ENCODE assay signal across 13 cellular contexts in the genomic region with DNA sequence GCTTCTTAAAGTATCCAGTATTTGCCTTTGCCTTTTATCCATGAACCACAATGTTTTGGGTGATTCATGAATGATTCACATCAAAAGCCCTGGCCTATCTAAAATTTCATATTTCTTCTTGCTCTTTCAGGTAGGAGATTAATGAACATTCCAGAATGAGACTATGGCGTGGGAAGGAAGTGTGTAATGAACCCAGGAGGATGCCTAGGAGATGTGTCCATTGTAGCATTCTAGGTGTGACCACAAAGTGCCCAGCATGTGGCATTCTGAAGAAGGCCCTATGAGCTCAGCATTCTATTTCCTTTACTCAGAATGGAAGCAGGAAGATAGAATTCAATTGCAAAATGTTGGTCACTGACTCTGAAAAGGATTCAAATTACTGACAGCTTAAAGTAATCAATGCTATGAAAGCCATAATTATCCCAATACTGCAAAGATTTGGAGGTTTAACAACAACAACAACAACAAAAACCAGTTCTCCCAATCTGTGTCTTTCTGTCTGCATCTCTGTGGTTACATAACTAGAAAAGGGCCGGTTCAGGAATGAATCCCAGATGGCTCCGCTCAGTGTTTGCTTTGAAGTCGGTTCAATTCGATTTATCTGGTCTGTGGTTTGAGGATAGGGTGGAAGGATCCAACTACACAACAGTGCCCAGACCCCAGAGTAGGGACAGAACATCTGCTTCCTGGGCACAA.
DNase-seq lines count a peak whose midpoint lies in the region; ATAC-seq and TF ChIP-seq lines count a peak whose summit lies in the region.
"Had no signal": no experiment of that assay in that cellular context is flagged by ENCODE, and none has a peak within 500 bp of the region (broad histone marks: within the 10 kb centered on the region; RNA-seq: fewer than 3 reads in every experiment).

No MANE protein-coding gene starts in this region.

- no peak for TF ChIP-seq CTCF in body of pancreas (IDR thresholded peaks at IDR 0.05)
- TF ChIP-seq CTCF in GM13976 (IDR thresholded peaks at IDR 0.05; ENCODE audit: borderline replicate concordance, control extremely low read depth, extremely low read depth, insufficient read depth, missing control alignments), result no peak
- TF ChIP-seq CTCF in right lobe of liver (IDR thresholded peaks at IDR 0.05), result no peak

- 56 to 70% methylated on average over 5 of the region's 5 CpGs for WGBS in body of pancreas, 2 donors
- WGBS in right lobe of liver (ENCODE audit: insufficient coverage, low coverage, low lambda C conversion rate, missing lambda C conversion rate), result 26% methylated on average over 5 of the region's 5 CpGs

- no peaks in the 10 kb centered on the region for H3K4me1 ChIP-seq in body of pancreas
- H3K4me1 ChIP-seq in right lobe of liver, result no peaks in the 10 kb centered on the region
- H3K4me1 ChIP-seq: ascending aorta, gastroesophageal sphincter, HAP-1 had no signal

- in situ Hi-C loops in GM13976 (cut with MboI; ENCODE audit: low sequenced_read_pairs, unreplicated experiment), result no loop called here

- H3K27me3 ChIP-seq in body of pancreas, result no peaks in the 10 kb centered on the region
- no peaks in the 10 kb centered on the region for H3K27me3 ChIP-seq in right lobe of liver
- H3K27me3 ChIP-seq: ascending aorta had no signal

- no peak for ATAC-seq in body of pancreas
- ATAC-seq in right lobe of liver, result no peak
- no peak for ATAC-seq in left colon
- ATAC-seq: gastroesophageal sphincter had no signal

- H3K36me3 ChIP-seq in body of pancreas (replicated peaks in 1 of 2; ENCODE audit: insufficient read depth in 1 of 2, low read depth in 2 of 2) (no peaks in the 10 kb centered on the region), right lobe of liver (no peaks in the 10 kb centered on the region)
- H3K36me3 ChIP-seq: ascending aorta, gastroesophageal sphincter, HAP-1 had no signal

- H3K4me3 ChIP-seq in body of pancreas (no peak overlapping the region), right lobe of liver (no peak overlapping the region)
- H3K4me3 ChIP-seq: ascending aorta, gastroesophageal sphincter, HAP-1 had no signal

- H3K9me3 ChIP-seq in body of pancreas (no peaks in the 10 kb centered on the region), right lobe of liver (no peaks in the 10 kb centered on the region)
- H3K9me3 ChIP-seq: ascending aorta, HAP-1 had no signal

- DNase-seq in ELR (ENCODE audit: low read depth) (peak; percentile 100), M059J (ENCODE audit: low read depth) (peak; percentile 98), astrocyte of the hippocampus (ENCODE audit: low read depth, low spot score) (peak; percentile 88), kidney tubule cell (ENCODE audit: low spot score) (peak; percentile 100), body of pancreas (no peak), GM13976 (ENCODE audit: low spot score) (no peak), right lobe of liver (no peak), left colon (no peak)
- DNase-seq: DND-41, NCI-H1694 treated with DMSO at 0.1 percent for 48 hours had no signal

- TF ChIP-seq POLR2A in body of pancreas (IDR thresholded peaks at IDR 0.05) (no peak), right lobe of liver (IDR thresholded peaks at IDR 0.05) (no peak)

- intact Hi-C loops in body of pancreas (cut with DNase I), result no loop called here
- intact Hi-C loops in right lobe of liver (cut with DNase I), result no loop called here
- intact Hi-C loops in left colon (cut with DNase I, micrococcal nuclease), result no loop called here

- H3K27ac ChIP-seq in body of pancreas (no peak overlapping the region), right lobe of liver (no peak overlapping the region)
- H3K27ac ChIP-seq: ascending aorta, gastroesophageal sphincter had no signal

Comparison
In these comparisons a context has a peak if more than half of its experiments do, and no peak if none do; other contexts are left out.
1. DNase-seq: peak in ELR (single experiment), M059J (single experiment), astrocyte of the hippocampus (single experiment) and kidney tubule cell (single experiment); none in body of pancreas (0 of 4), GM13976 (single experiment), right lobe of liver (0 of 3) and left colon (0 of 2).